In the genomic region with DNA sequence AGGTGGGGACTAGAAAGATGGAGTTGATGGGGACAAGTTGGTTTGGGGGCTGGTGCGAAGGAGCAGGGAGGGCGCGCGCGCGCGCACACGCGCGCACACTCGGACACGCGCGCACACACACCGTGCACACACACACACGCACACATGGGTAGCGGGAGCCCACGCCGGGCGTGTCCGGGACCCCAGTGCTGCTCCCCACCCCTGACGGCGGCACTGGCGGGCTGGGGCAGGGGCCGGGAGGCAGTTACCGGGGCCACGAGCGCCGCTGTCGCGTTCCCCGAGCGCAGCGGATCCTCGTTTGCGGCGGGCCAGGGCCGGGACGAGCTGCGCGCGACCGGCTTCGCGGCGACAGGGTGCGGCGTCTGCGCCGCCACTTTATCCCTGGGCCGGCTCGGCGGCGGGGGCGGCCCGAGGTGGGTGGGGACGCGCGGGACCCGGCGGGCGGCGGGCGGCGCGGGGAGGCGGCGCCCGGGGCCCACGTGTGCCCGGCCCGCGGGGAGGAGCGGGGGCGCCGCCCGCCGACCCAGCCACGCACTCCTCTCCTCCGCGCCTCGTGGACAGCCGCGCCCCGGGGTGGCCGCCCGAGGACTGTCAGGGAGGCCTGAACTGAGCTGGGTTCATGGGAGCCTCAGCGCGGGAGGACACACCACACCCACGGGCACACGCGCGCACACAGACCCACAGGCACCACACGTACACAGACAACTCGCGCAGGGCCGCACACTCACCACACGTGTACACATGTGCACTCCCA, we compare ENCODE assay signal across 7 cellular contexts. TPM values are rescaled to one million over a fixed set of nuclear protein-coding genes. Genes with fewer than 3 reads are reported as not detected.
DNase-seq lines count a peak whose midpoint lies in the region; ATAC-seq and TF ChIP-seq lines count a peak whose summit lies in the region.

No MANE protein-coding gene starts in this region.

- intact Hi-C loops in left lung (cut with DNase I): loop anchor here in 1 of 2 donors (10.0 kb wide), 1 partner anchor 128 kb away; no protein-coding TSS in a partner anchor

- H3K27ac ChIP-seq in cingulate gyrus (ENCODE audit: low read depth, low read length) (peak overlapping the region; percentile 88), left lung (peak overlapping the region; percentile 86 to 91), subcutaneous abdominal adipose tissue (ENCODE audit: low read depth, low read length) (peak overlapping the region; percentile 91)

- peak overlapping the region; percentile 66 to 81 for H3K4me3 ChIP-seq in left lung
- peak overlapping the region; percentile 73 to 93 (median 89) for H3K4me3 ChIP-seq in subcutaneous abdominal adipose tissue (ENCODE audit: low read depth in 1 of 5, low read length in 5 of 5)

- H3K9ac ChIP-seq in ES-I3 (ENCODE audit: low read depth, low read length) (peak overlapping the region; percentile 95), subcutaneous abdominal adipose tissue (ENCODE audit: low read length in 5 of 5) (peak overlapping the region; percentile 72 to 86 (median 81))

- H3K36me3 ChIP-seq in ES-I3 (ENCODE audit: insufficient read depth, low read length) (no peaks in the 10 kb centered on the region), left lung (peaks cover 0 to 9% of the 10 kb centered on the region in 2 donors), subcutaneous abdominal adipose tissue (ENCODE audit: control insufficient read depth in 5 of 5, insufficient read depth in 5 of 5, low read length in 5 of 5) (peaks cover 5 to 19% (median 9%) of the 10 kb centered on the region in 5 donors)

- no peak for TF ChIP-seq CTCF in left lung (IDR thresholded peaks at IDR 0.05)

- no peaks in the 10 kb centered on the region for H3K27me3 ChIP-seq in left lung
- H3K27me3 ChIP-seq in subcutaneous abdominal adipose tissue (ENCODE audit: control insufficient read depth in 5 of 5, insufficient read depth in 4 of 5, low read length in 5 of 5): no peaks in the 10 kb centered on the region

- DNase-seq in NOMO-1 (lab: John Stamatoyannopoulos, UW; ENCODE audit: unreplicated experiment in 2 of 2): peak; percentile 50 to 64
- peak; percentile 71 to 91 for DNase-seq in left lung

- H3K9me3 ChIP-seq in ES-I3 (ENCODE audit: control insufficient read depth, insufficient read depth, low read length): no peaks in the 10 kb centered on the region; the same call in 1 of the 2 replicates
- H3K9me3 ChIP-seq in left lung: peaks cover 0 to 3% of the 10 kb centered on the region in 2 donors
- H3K9me3 ChIP-seq in subcutaneous abdominal adipose tissue (ENCODE audit: control insufficient read depth in 5 of 5, low read length in 5 of 5): peaks cover 0 to 3% (median 0%) of the 10 kb centered on the region in 5 donors

- peaks cover 24% of the 10 kb centered on the region for H3K4me1 ChIP-seq in ES-I3 (ENCODE audit: insufficient read depth, low read length)
- H3K4me1 ChIP-seq in left lung: peaks cover 17 to 47% of the 10 kb centered on the region in 2 donors
- H3K4me1 ChIP-seq in subcutaneous abdominal adipose tissue (ENCODE audit: control insufficient read depth in 5 of 5, insufficient read depth in 5 of 5, low read length in 5 of 5): peaks cover 11 to 64% (median 56%) of the 10 kb centered on the region in 5 donors

- ATAC-seq in GM21381 (IDR thresholded peaks at IDR 0.05; ENCODE audit: unreplicated experiment): peak; percentile 47
- ATAC-seq in left lung: peak; percentile 62
- no peak for ATAC-seq in HG02763 (IDR thresholded peaks at IDR 0.05; ENCODE audit: unreplicated experiment)

RNA-seq across cellular contexts. Expression of a gene that starts 0.7 kb away (rescaled TPM):
- total RNA-seq in left lung: 100 to 1,000 TPM; 214 to 318 TPM
